1 cellular context compared by ENCODE assay signal in the genomic region with DNA sequence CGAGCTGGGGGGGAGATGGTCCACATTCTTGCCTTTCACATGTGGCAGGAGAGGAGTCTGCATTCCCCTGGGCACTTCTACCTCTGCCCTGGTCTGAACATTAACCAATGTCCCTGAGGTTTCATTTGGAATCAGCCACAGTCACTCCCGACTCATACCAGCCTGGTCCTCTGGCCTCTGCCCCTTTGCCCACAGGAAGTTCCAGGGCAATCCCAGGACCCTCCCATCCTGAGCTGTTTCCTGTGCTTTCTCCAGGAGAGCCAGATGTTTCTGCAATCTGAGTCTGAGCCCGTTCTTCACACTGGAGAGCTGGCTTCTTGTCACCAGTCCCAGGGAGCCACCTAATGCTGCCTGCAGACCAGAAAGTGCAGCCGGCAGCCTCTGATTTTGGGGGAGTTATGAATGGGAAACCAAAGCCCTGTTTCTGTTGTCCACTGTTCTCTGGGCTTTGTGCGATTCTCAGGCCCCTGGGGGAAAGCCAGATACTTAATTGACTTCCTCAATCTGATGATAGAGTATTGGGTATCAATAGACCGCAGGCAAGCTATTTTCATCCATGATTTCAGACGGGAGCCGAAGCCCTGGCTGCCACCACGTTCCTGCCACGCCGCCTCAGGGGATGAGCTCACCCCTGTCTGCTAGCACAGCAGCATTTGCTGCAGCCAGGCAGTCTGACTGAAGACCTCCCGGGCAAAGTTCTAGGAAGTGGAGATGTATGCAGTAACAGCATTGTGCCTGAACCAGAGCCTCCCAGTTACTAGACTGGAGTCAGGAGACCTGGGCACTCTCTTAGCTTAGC.
TF ChIP-seq lines count a peak whose summit lies in the region.

No MANE protein-coding gene starts in this region.

TF ChIP-seq in SK-N-SH, 30 proteins besides CTCF, POLR2A, EP300 and RAD21 (continued from another document):
- TF ChIP-seq, protein P1, sequence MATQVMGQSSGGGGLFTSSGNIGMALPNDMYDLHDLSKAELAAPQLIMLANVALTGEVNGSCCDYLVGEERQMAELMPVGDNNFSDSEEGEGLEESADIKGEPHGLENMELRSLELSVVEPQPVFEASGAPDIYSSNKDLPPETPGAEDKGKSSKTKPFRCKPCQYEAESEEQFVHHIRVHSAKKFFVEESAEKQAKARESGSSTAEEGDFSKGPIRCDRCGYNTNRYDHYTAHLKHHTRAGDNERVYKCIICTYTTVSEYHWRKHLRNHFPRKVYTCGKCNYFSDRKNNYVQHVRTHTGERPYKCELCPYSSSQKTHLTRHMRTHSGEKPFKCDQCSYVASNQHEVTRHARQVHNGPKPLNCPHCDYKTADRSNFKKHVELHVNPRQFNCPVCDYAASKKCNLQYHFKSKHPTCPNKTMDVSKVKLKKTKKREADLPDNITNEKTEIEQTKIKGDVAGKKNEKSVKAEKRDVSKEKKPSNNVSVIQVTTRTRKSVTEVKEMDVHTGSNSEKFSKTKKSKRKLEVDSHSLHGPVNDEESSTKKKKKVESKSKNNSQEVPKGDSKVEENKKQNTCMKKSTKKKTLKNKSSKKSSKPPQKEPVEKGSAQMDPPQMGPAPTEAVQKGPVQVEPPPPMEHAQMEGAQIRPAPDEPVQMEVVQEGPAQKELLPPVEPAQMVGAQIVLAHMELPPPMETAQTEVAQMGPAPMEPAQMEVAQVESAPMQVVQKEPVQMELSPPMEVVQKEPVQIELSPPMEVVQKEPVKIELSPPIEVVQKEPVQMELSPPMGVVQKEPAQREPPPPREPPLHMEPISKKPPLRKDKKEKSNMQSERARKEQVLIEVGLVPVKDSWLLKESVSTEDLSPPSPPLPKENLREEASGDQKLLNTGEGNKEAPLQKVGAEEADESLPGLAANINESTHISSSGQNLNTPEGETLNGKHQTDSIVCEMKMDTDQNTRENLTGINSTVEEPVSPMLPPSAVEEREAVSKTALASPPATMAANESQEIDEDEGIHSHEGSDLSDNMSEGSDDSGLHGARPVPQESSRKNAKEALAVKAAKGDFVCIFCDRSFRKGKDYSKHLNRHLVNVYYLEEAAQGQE (IDR thresholded peaks at IDR 0.05; ENCODE audit: low read depth, low read length): no peak
- TF ChIP-seq, protein P2, sequence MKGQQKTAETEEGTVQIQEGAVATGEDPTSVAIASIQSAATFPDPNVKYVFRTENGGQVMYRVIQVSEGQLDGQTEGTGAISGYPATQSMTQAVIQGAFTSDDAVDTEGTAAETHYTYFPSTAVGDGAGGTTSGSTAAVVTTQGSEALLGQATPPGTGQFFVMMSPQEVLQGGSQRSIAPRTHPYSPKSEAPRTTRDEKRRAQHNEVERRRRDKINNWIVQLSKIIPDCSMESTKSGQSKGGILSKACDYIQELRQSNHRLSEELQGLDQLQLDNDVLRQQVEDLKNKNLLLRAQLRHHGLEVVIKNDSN (IDR thresholded peaks at IDR 0.05; ENCODE audit: borderline replicate concordance, low read depth): no peak
